ENCODE assay signal across 24 cellular contexts in the genomic region with DNA sequence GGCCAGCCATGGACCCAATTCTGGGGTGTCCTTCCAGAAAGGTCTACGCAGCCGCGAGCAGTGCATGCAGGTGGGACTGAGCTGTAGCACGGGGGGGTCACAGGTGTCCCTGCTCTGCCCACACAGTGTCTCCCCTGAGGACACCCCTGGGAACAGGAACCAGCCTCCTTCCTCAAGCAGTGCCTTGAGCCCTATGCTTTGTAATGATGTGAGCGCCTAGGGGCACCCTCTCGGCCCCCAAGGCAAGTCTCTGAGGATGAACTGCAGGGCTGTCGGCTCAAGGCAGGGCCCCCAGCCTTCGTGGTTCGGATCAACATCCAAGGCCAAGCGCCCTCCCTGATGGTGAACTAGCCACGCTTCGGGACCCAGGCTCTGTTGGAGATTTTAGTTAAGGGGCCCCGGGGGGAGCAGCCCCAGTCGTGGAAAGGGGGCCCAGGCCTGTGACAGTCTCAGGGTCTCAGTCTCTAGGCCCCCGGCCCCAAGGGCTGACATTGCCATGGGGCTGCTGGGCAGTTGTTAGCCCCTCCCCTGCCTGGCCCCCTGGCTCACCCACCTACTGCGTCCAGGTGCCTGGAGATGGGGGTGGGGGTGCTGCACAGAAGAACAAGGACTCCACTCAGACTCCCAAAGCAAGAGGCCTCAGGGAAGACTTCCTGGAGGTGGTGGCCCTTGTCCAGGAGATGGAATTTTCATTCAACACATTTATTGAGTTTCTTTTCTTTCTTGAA. TPM values are rescaled to one million over a fixed set of nuclear protein-coding genes. Genes with fewer than 3 reads are reported as not detected.
DNase-seq lines count a peak whose midpoint lies in the region; ATAC-seq, FAIRE-seq and TF ChIP-seq lines count a peak whose summit lies in the region.
"Had no signal": no experiment of that assay in that cellular context is flagged by ENCODE, and none has a peak within 500 bp of the region (broad histone marks: within the 10 kb centered on the region; RNA-seq: fewer than 3 reads in every experiment).

No MANE protein-coding gene starts in this region.

- H3K36me3 ChIP-seq in HepG2 (replicated peaks in 1 of 2; ENCODE audit: control insufficient read depth in 1 of 2, insufficient read depth in 2 of 2, low read length in 2 of 2) (peaks cover 0 to 5% of the 10 kb centered on the region in 2 experiments; a peak in 1 of 5 replicates), right lobe of liver (no peaks in the 10 kb centered on the region), NT2/D1 (ENCODE audit: insufficient read depth, insufficient read length, low read length) (peaks cover 28% of the 10 kb centered on the region)

- CTCF ChIA-PET in HepG2 (lab: Yijun Ruan, JAX; ENCODE audit: low intra/inter-chr PET ratio, low total read pairs), result no interaction called here

- TF ChIP-seq EP300 in HepG2 (IDR thresholded peaks at IDR 0.05; ENCODE audit: low read depth in 2 of 2, low read length in 2 of 2) (no peak), HepG2 (CRISPR knock-in tag; IDR thresholded peaks at IDR 0.05; ENCODE audit: borderline replicate concordance) (no peak)

- H3K27me3 ChIP-seq in HepG2 (ENCODE audit: control insufficient read depth in 1 of 2, insufficient read depth in 2 of 2, low read length in 2 of 2) (peaks cover 17 to 39% of the 10 kb centered on the region in 2 experiments; a peak in 4 of 5 replicates), right lobe of liver (no peaks in the 10 kb centered on the region), NT2/D1 (ENCODE audit: insufficient read depth, insufficient read length) (peaks cover 23% of the 10 kb centered on the region)

- no peaks in the 10 kb centered on the region for H3K79me2 ChIP-seq in HepG2 (ENCODE audit: insufficient read depth, low read length)

- TF ChIP-seq CTCF in HepG2 (CRISPR knock-in tag; IDR thresholded peaks at IDR 0.05) (no peak), right lobe of liver (IDR thresholded peaks at IDR 0.05) (no peak), HFFc6 (IDR thresholded peaks at IDR 0.05) (no peak)

- in situ Hi-C loops in HepG2 (cut with HindIII; ENCODE audit: extremely low pct_ligation_motif_present, low pct_unique_long_range_greater_than_20kb), result no loop called here

- no peak for FAIRE-seq in HepG2 (lab: Jason Lieb, UNC)
- FAIRE-seq: D721Med, endometrium had no signal

- H3K9me3 ChIP-seq in HepG2 (ENCODE audit: low read length) (no peaks in the 10 kb centered on the region), right lobe of liver (no peaks in the 10 kb centered on the region), NT2/D1 (ENCODE audit: insufficient read depth, low read length) (no peaks in the 10 kb centered on the region)

- peaks cover 70% of the 10 kb centered on the region for H3K36me3 Mint-ChIP-seq in effector memory CD8-positive, alpha-beta T cell (ENCODE audit: insufficient read depth)
- H3K36me3 Mint-ChIP-seq in HFFc6 (ENCODE audit: low read depth), result no peaks in the 10 kb centered on the region

- peaks cover 10% of the 10 kb centered on the region; the same call in 1 of the 2 replicates for H4K20me1 ChIP-seq in HepG2 (ENCODE audit: insufficient read depth, low read length)

- peaks cover 0 to 9% of the 10 kb centered on the region in 2 donors for H3K27me3 Mint-ChIP-seq in effector memory CD8-positive, alpha-beta T cell
- peaks cover 22% of the 10 kb centered on the region for H3K27me3 Mint-ChIP-seq in HFFc6 (ENCODE audit: insufficient read depth)

- H3K27ac ChIP-seq in HepG2 (ENCODE audit: extremely low read length, insufficient read depth, low read length) (no peak overlapping the region), right lobe of liver (no peak overlapping the region)
- H3K27ac ChIP-seq: HL-60 had no signal

- intact Hi-C loops in HepG2 (cut with micrococcal nuclease; ENCODE audit: unreplicated experiment), result no loop called here
- intact Hi-C loops in right lobe of liver (cut with DNase I), result no loop called here

- H2AFZ ChIP-seq in HepG2 (ENCODE audit: low read length), result no peak overlapping the region

- POLR2A ChIA-PET in HepG2 (lab: Yijun Ruan, JAX), result no interaction called here

- WGBS in HepG2 (ENCODE audit: low lambda C conversion rate), result 52% methylated on average over 11 of the region's 16 CpGs
- 25% methylated on average over 2 of the region's 16 CpGs for WGBS in right lobe of liver (ENCODE audit: insufficient coverage, low coverage, low lambda C conversion rate, missing lambda C conversion rate)

- peaks cover 0 to 3% of the 10 kb centered on the region in 2 donors for H3K9me3 Mint-ChIP-seq in effector memory CD8-positive, alpha-beta T cell
- H3K9me3 Mint-ChIP-seq in HFFc6, result no peaks in the 10 kb centered on the region

- H3K4me1 ChIP-seq in HepG2 (ENCODE audit: insufficient read depth, low read length), result peaks cover 28% of the 10 kb centered on the region
- no peaks in the 10 kb centered on the region for H3K4me1 ChIP-seq in right lobe of liver
- H3K4me1 ChIP-seq in NT2/D1 (ENCODE audit: insufficient read depth, insufficient read length), result peaks cover 32% of the 10 kb centered on the region

- H3K9ac ChIP-seq in HepG2 (ENCODE audit: insufficient read depth, low read depth, low read length) (no peak overlapping the region), NT2/D1 (ENCODE audit: insufficient read length, low read depth) (peak overlapping the region; percentile 44)

- ATAC-seq in HepG2, result peak; percentile 3
- no peak for ATAC-seq in right lobe of liver
- no peak for ATAC-seq in effector memory CD8-positive, alpha-beta T cell (replicated peaks)
- ATAC-seq: left cardiac atrium, sciatic nerve had no signal

- peaks cover 43 to 46% of the 10 kb centered on the region in 2 donors for H3K4me1 Mint-ChIP-seq in effector memory CD8-positive, alpha-beta T cell (ENCODE audit: low read depth in 2 of 2)
- peaks cover 11% of the 10 kb centered on the region for H3K4me1 Mint-ChIP-seq in HFFc6 (ENCODE audit: low read depth)

- TSS peak; percentile 32 for BruUV-seq in HepG2 (replicated peaks; lab: Mats Ljungman, UMichigan)

- H3K27ac Mint-ChIP-seq in effector memory CD8-positive, alpha-beta T cell, result peak overlapping the region; percentile 49 to 82
- H3K27ac Mint-ChIP-seq in HFFc6, result no peak overlapping the region
- H3K27ac Mint-ChIP-seq: activated naive CD4-positive, alpha-beta T cell treated with anti-CD3 and anti-CD28 coated beads for 36 hours had no signal

- DNase-seq in HepG2 (ENCODE audit: low spot score) (no peak), right lobe of liver (no peak), NT2/D1 (ENCODE audit: low read depth, low spot score) (no peak), HFFc6 (no peak), COLO829 (ENCODE audit: low spot score) (no peak), NCI-H1436 (lab: John Stamatoyannopoulos, UW) (no peak)
- no peak for DNase-seq in effector memory CD8-positive, alpha-beta T cell
- no peak for DNase-seq in activated CD4-positive, alpha-beta T cell treated with anti-CD3 and anti-CD28 coated beads for 48 hours
- DNase-seq: activated naive CD4-positive, alpha-beta T cell treated with anti-CD3 and anti-CD28 coated beads for 36 hours; GOT3; KBM-7; left cardiac atrium; NCI-H1105; NCI-H2171; NCI-H774; stimulated activated CD4-positive, alpha-beta T cell treated with anti-CD3 and anti-CD28 coated beads, Interleukin-2, amount 100 ng/mL, for 24 hours had no signal

- H3K4me3 Mint-ChIP-seq in effector memory CD8-positive, alpha-beta T cell, result peak overlapping the region; percentile 45 to 64
- no peak overlapping the region for H3K4me3 Mint-ChIP-seq in HFFc6
- H3K4me3 Mint-ChIP-seq: activated naive CD4-positive, alpha-beta T cell treated with anti-CD3 and anti-CD28 coated beads for 36 hours had no signal

- peak in 1 of 2 experiments; percentile 12; a peak in 1 of 4 replicates for TF ChIP-seq POLR2A in HepG2 (IDR thresholded peaks at IDR 0.05; ENCODE audit: insufficient read depth in 1 of 2, low read depth in 2 of 2, low read length in 2 of 2)
- no peak for TF ChIP-seq POLR2A in right lobe of liver (IDR thresholded peaks at IDR 0.05)

- H3K4me3 ChIP-seq in HepG2 (replicated peaks in 1 of 3; ENCODE audit: insufficient read depth in 1 of 3, low read depth in 2 of 3, low read length in 3 of 3) (no peak overlapping the region), right lobe of liver (no peak overlapping the region), NT2/D1 (ENCODE audit: insufficient read length, low read depth) (no peak overlapping the region)

- TF ChIP-seq RAD21 in HepG2 (CRISPR knock-in tag; IDR thresholded peaks at IDR 0.05), result no peak

- peak overlapping the region; percentile 82; the same call in 1 of the 2 replicates for H3K4me2 ChIP-seq in HepG2 (ENCODE audit: low read depth, low read length)

RNA-seq across cellular contexts. Expression of gene IL17C, which starts 2.3 kb away (rescaled TPM):
- total RNA-seq in HepG2 (2016; rRNA removed; fragmentation: Illumina TruSeq; extraction: Trizol) (not detected in 2 replicates), right lobe of liver (not detected)
- not detected in 2 replicates for total RNA-seq in HepG2 (2016; cell fraction: cytosol; rRNA removed; fragmentation: Illumina TruSeq; extraction: Trizol; ENCODE audit: low read depth)
- total RNA-seq in HepG2 (2016; cell fraction: insoluble cytoplasmic fraction; rRNA removed; fragmentation: Illumina TruSeq; extraction: Trizol), result not detected in 2 replicates
- total RNA-seq in HepG2 (2016; cell fraction: membrane; rRNA removed; fragmentation: Illumina TruSeq; extraction: Trizol), result not detected in 2 replicates
- not detected in 2 replicates for total RNA-seq in HepG2 (2016; cell fraction: nucleus; rRNA removed; fragmentation: Illumina TruSeq; extraction: Trizol)
- not detected in 2 replicates for polyA plus RNA-seq in HepG2 (2011; rRNA removed)
- not detected in 2 replicates for polyA plus RNA-seq in HepG2 (2011; cell fraction: cytosol; rRNA removed)
- not detected in 2 replicates for polyA plus RNA-seq in HepG2 (2011; cell fraction: nucleus; rRNA removed)
- not detected in 2 replicates for polyA plus RNA-seq in HepG2 (2012)
- not detected in 2 replicates for polyA plus RNA-seq in HepG2 (2016; cell fraction: cytosol; fragmentation: Illumina TruSeq; extraction: Trizol; ENCODE audit: low read depth)
- polyA plus RNA-seq in HepG2 (2016; cell fraction: insoluble cytoplasmic fraction; fragmentation: Illumina TruSeq; extraction: Trizol; ENCODE audit: low read depth), result not detected in 2 replicates
- polyA plus RNA-seq in HepG2 (2016; cell fraction: membrane; fragmentation: Illumina TruSeq; extraction: Trizol; ENCODE audit: low read depth), result not detected in 2 replicates
- polyA plus RNA-seq in HepG2 (2016; cell fraction: nucleus; fragmentation: Illumina TruSeq; extraction: Trizol; ENCODE audit: insufficient read depth, low read depth), result not detected in 2 replicates
- polyA minus RNA-seq in HepG2 (2011; rRNA and poly(A)+ RNA removed; ENCODE audit: low replicate concordance), result not detected in 2 replicates
- polyA minus RNA-seq in HepG2 (2011; cell fraction: cytosol; rRNA and poly(A)+ RNA removed), result not detected in 2 replicates
- polyA minus RNA-seq in HepG2 (2011; cell fraction: nucleus; rRNA and poly(A)+ RNA removed), result not detected in 2 replicates
- total RNA-seq in HFFc6 (2021; fragmentation: NEBNext Ultra II Directional; extraction: Animal tissue kit (Norgen Biotek cat#: 25700)), result not detected
- total RNA-seq: activated naive CD4-positive, alpha-beta T cell treated with anti-CD3 and anti-CD28 coated beads for 36 hours; left cardiac atrium; osteocyte; RPMI7951; sciatic nerve; subcutaneous adipose tissue; T-helper 1 cell treated with Interleukin-12 subunit alpha and Interleukin-12 subunit beta and Interleukin-4 antibody, amounts not matched to agents 30 ng/mL and 1 ng/mL, for 36 hours had no signal

RNA-seq across cellular contexts. Expression of gene CYBA, which starts 10.2 kb away (rescaled TPM):
- 84.2 and 250 TPM in 2 replicates for total RNA-seq in HepG2 (2016; rRNA removed; fragmentation: Illumina TruSeq; extraction: Trizol)
- 92.1 and 114 TPM in 2 replicates for total RNA-seq in HepG2 (2016; cell fraction: cytosol; rRNA removed; fragmentation: Illumina TruSeq; extraction: Trizol; ENCODE audit: low read depth)
- 90.4 and 246 TPM in 2 replicates for total RNA-seq in HepG2 (2016; cell fraction: insoluble cytoplasmic fraction; rRNA removed; fragmentation: Illumina TruSeq; extraction: Trizol)
- total RNA-seq in HepG2 (2016; cell fraction: membrane; rRNA removed; fragmentation: Illumina TruSeq; extraction: Trizol), result 55.3 and 74.3 TPM in 2 replicates
- 170 and 197 TPM in 2 replicates for total RNA-seq in HepG2 (2016; cell fraction: nucleus; rRNA removed; fragmentation: Illumina TruSeq; extraction: Trizol)
- polyA plus RNA-seq in HepG2 (2011; rRNA removed), result 196 and 258 TPM in 2 replicates
- polyA plus RNA-seq in HepG2 (2011; cell fraction: cytosol; rRNA removed), result 338 and 484 TPM in 2 replicates
- 620 and 660 TPM in 2 replicates for polyA plus RNA-seq in HepG2 (2011; cell fraction: nucleus; rRNA removed)
- 207 and 213 TPM in 2 replicates for polyA plus RNA-seq in HepG2 (2012)
- 111 and 128 TPM in 2 replicates for polyA plus RNA-seq in HepG2 (2016; cell fraction: cytosol; fragmentation: Illumina TruSeq; extraction: Trizol; ENCODE audit: low read depth)
- 97.6 and 108 TPM in 2 replicates for polyA plus RNA-seq in HepG2 (2016; cell fraction: insoluble cytoplasmic fraction; fragmentation: Illumina TruSeq; extraction: Trizol; ENCODE audit: low read depth)
- 58.9 and 66.6 TPM in 2 replicates for polyA plus RNA-seq in HepG2 (2016; cell fraction: membrane; fragmentation: Illumina TruSeq; extraction: Trizol; ENCODE audit: low read depth)
- 462 and 471 TPM in 2 replicates for polyA plus RNA-seq in HepG2 (2016; cell fraction: nucleus; fragmentation: Illumina TruSeq; extraction: Trizol; ENCODE audit: insufficient read depth, low read depth)
- 170 and 432 TPM in 2 replicates for polyA minus RNA-seq in HepG2 (2011; rRNA and poly(A)+ RNA removed; ENCODE audit: low replicate concordance)
- 173 and 183 TPM in 2 replicates for polyA minus RNA-seq in HepG2 (2011; cell fraction: cytosol; rRNA and poly(A)+ RNA removed)
- polyA minus RNA-seq in HepG2 (2011; cell fraction: nucleus; rRNA and poly(A)+ RNA removed), result 79.1 and 82.6 TPM in 2 replicates
- 10 to 100 TPM; 22.8 to 70.0 (median 41.3) TPM for total RNA-seq in right lobe of liver
- 100 to 1,000 TPM in 2 of 6 experiments, 10 to 100 TPM in 4; 29.0 to 228 (median 36.9) TPM for total RNA-seq in HFFc6 (2021; fragmentation: NEBNext Ultra II Directional; extraction: Animal tissue kit (Norgen Biotek cat#: 25700))

RNA-seq across cellular contexts. Expression of gene MVD, which starts 22.2 kb away (rescaled TPM):
- 128 and 187 TPM in 2 replicates for total RNA-seq in HepG2 (2016; rRNA removed; fragmentation: Illumina TruSeq; extraction: Trizol)
- 86.8 and 92.1 TPM in 2 replicates for total RNA-seq in HepG2 (2016; cell fraction: cytosol; rRNA removed; fragmentation: Illumina TruSeq; extraction: Trizol; ENCODE audit: low read depth)
- total RNA-seq in HepG2 (2016; cell fraction: insoluble cytoplasmic fraction; rRNA removed; fragmentation: Illumina TruSeq; extraction: Trizol), result 110 and 194 TPM in 2 replicates
- 93.3 and 93.5 TPM in 2 replicates for total RNA-seq in HepG2 (2016; cell fraction: membrane; rRNA removed; fragmentation: Illumina TruSeq; extraction: Trizol)
- 150 and 173 TPM in 2 replicates for total RNA-seq in HepG2 (2016; cell fraction: nucleus; rRNA removed; fragmentation: Illumina TruSeq; extraction: Trizol)
- 28.1 and 68.9 TPM in 2 replicates for polyA plus RNA-seq in HepG2 (2011; rRNA removed)
- polyA plus RNA-seq in HepG2 (2011; cell fraction: cytosol; rRNA removed), result 33.1 and 34.9 TPM in 2 replicates
- 340 and 407 TPM in 2 replicates for polyA plus RNA-seq in HepG2 (2011; cell fraction: nucleus; rRNA removed)
- 81.3 and 104 TPM in 2 replicates for polyA plus RNA-seq in HepG2 (2012)
- 49.5 and 55.8 TPM in 2 replicates for polyA plus RNA-seq in HepG2 (2016; cell fraction: cytosol; fragmentation: Illumina TruSeq; extraction: Trizol; ENCODE audit: low read depth)
- polyA plus RNA-seq in HepG2 (2016; cell fraction: insoluble cytoplasmic fraction; fragmentation: Illumina TruSeq; extraction: Trizol; ENCODE audit: low read depth), result 117 and 128 TPM in 2 replicates
- polyA plus RNA-seq in HepG2 (2016; cell fraction: membrane; fragmentation: Illumina TruSeq; extraction: Trizol; ENCODE audit: low read depth), result 64.4 TPM in 2 replicates
- polyA plus RNA-seq in HepG2 (2016; cell fraction: nucleus; fragmentation: Illumina TruSeq; extraction: Trizol; ENCODE audit: insufficient read depth, low read depth), result 435 and 459 TPM in 2 replicates
- polyA minus RNA-seq in HepG2 (2011; rRNA and poly(A)+ RNA removed; ENCODE audit: low replicate concordance), result 8.9 and 43.8 TPM in 2 replicates
- 24.2 and 37.5 TPM in 2 replicates for polyA minus RNA-seq in HepG2 (2011; cell fraction: cytosol; rRNA and poly(A)+ RNA removed)
- polyA minus RNA-seq in HepG2 (2011; cell fraction: nucleus; rRNA and poly(A)+ RNA removed), result 34.4 and 55.3 TPM in 2 replicates
- total RNA-seq in right lobe of liver, result 10 to 100 TPM; 10.2 to 57.1 (median 15.2) TPM
- total RNA-seq in HFFc6 (2021; fragmentation: NEBNext Ultra II Directional; extraction: Animal tissue kit (Norgen Biotek cat#: 25700)), result 10 to 100 TPM; 21.1 to 28.0 (median 24.0) TPM

RNA-seq across cellular contexts. Expression of gene SNAI3, which starts 45.6 kb away (rescaled TPM):
- 0.09 and 0.18 TPM in 2 replicates for total RNA-seq in HepG2 (2016; rRNA removed; fragmentation: Illumina TruSeq; extraction: Trizol)
- not detected in 2 replicates for total RNA-seq in HepG2 (2016; cell fraction: cytosol; rRNA removed; fragmentation: Illumina TruSeq; extraction: Trizol; ENCODE audit: low read depth)
- 0.13 and 0.17 TPM in 2 replicates for total RNA-seq in HepG2 (2016; cell fraction: insoluble cytoplasmic fraction; rRNA removed; fragmentation: Illumina TruSeq; extraction: Trizol)
- 0.12 TPM in 1 of 2 replicates, not detected in the other for total RNA-seq in HepG2 (2016; cell fraction: membrane; rRNA removed; fragmentation: Illumina TruSeq; extraction: Trizol)
- not detected in 2 replicates for total RNA-seq in HepG2 (2016; cell fraction: nucleus; rRNA removed; fragmentation: Illumina TruSeq; extraction: Trizol)
- polyA plus RNA-seq in HepG2 (2011; rRNA removed), result 0.18 and 0.40 TPM in 2 replicates
- polyA plus RNA-seq in HepG2 (2011; cell fraction: cytosol; rRNA removed), result 0.18 and 0.44 TPM in 2 replicates
- 0.35 and 0.64 TPM in 2 replicates for polyA plus RNA-seq in HepG2 (2011; cell fraction: nucleus; rRNA removed)
- polyA plus RNA-seq in HepG2 (2012), result 0.40 and 0.47 TPM in 2 replicates
- 0.08 TPM in 1 of 2 replicates, not detected in the other for polyA plus RNA-seq in HepG2 (2016; cell fraction: cytosol; fragmentation: Illumina TruSeq; extraction: Trizol; ENCODE audit: low read depth)
- 0.26 TPM in 1 of 2 replicates, not detected in the other for polyA plus RNA-seq in HepG2 (2016; cell fraction: insoluble cytoplasmic fraction; fragmentation: Illumina TruSeq; extraction: Trizol; ENCODE audit: low read depth)
- polyA plus RNA-seq in HepG2 (2016; cell fraction: membrane; fragmentation: Illumina TruSeq; extraction: Trizol; ENCODE audit: low read depth), result 0.15 and 0.21 TPM in 2 replicates
- 0.27 TPM in 1 of 2 replicates, not detected in the other for polyA plus RNA-seq in HepG2 (2016; cell fraction: nucleus; fragmentation: Illumina TruSeq; extraction: Trizol; ENCODE audit: insufficient read depth, low read depth)
- 0.84 TPM in 1 of 2 replicates, not detected in the other for polyA minus RNA-seq in HepG2 (2011; rRNA and poly(A)+ RNA removed; ENCODE audit: low replicate concordance)
- not detected in 2 replicates for polyA minus RNA-seq in HepG2 (2011; cell fraction: cytosol; rRNA and poly(A)+ RNA removed)
- not detected in 2 replicates for polyA minus RNA-seq in HepG2 (2011; cell fraction: nucleus; rRNA and poly(A)+ RNA removed)
- under 1 TPM; 0.15 to 0.98 (median 0.35) TPM for total RNA-seq in right lobe of liver
- total RNA-seq in HFFc6 (2021; fragmentation: NEBNext Ultra II Directional; extraction: Animal tissue kit (Norgen Biotek cat#: 25700)), result not detected
- total RNA-seq: osteocyte, RPMI7951 had no signal
